Comparison of ENCODE assay signal across 8 cellular contexts in genomic region chr1:111346089-111346885, GRCh38. TPM values are rescaled to one million over a fixed set of nuclear protein-coding genes. Genes with fewer than 3 reads are reported as not detected.
DNase-seq lines count a peak whose midpoint lies in the region; ATAC-seq and TF ChIP-seq lines count a peak whose summit lies in the region.

No MANE protein-coding gene starts in this region.

- peak overlapping the region; percentile 52 for H3K4me3 ChIP-seq in colonic mucosa

- intact Hi-C loops in activated CD4-positive, alpha-beta T cell treated with anti-CD3 and anti-CD28 coated beads for 36 hours (cut with DNase I, micrococcal nuclease), result loop anchor here (1.0 to 5.0 kb wide), 2 partner anchors 124 to 409 kb away; partner anchors contain the start of gene DDX20 (in 1 of the 2)
- intact Hi-C loops in colonic mucosa (cut with DNase I), result no loop called here

- DNase-seq in AG08395 (ENCODE audit: low spot score), result peak; percentile 92
- DNase-seq in NCI-H345 (lab: John Stamatoyannopoulos, UW), result peak; percentile 92
- peak; percentile 88 for DNase-seq in activated CD4-positive, alpha-beta T cell treated with anti-CD3 and anti-CD28 coated beads for 36 hours
- DNase-seq in colonic mucosa, result peak; percentile 84
- peak; percentile 98 for DNase-seq in left kidney (ENCODE audit: low read depth, low spot score)
- peak; percentile 65 to 66 for DNase-seq in stimulated activated CD4-positive, alpha-beta T cell treated with anti-CD3 and anti-CD28 coated beads, Interleukin-1b, Interleukin-23, amount 100 ng/mL, for 4 hours (ENCODE audit: low read depth in 2 of 2)

- H3K9ac ChIP-seq in colonic mucosa (ENCODE audit: low read depth in 2 of 2, low read length in 2 of 2), result peak overlapping the region; percentile 54 to 62

- POLR2A ChIA-PET in activated CD4-positive, alpha-beta T cell treated with anti-CD3 and anti-CD28 coated beads for 36 hours (lab: Charles Lee), result interaction anchor here (0.5 to 1.2 kb wide), 3 partner anchors 316 to 422 kb away, joined by 3 to 4 read pairs (median 3); no protein-coding TSS in a partner anchor

- peaks cover 17% of the 10 kb centered on the region for H3K4me1 Mint-ChIP-seq in activated CD4-positive, alpha-beta T cell treated with anti-CD3 and anti-CD28 coated beads for 36 hours

- no peak for TF ChIP-seq CTCF in colonic mucosa (IDR thresholded peaks at IDR 0.05)

- no peaks in the 10 kb centered on the region for H3K4me1 ChIP-seq in colonic mucosa

- no peaks in the 10 kb centered on the region for H3K27me3 ChIP-seq in colonic mucosa

- ATAC-seq in GM18907 (IDR thresholded peaks at IDR 0.05; ENCODE audit: unreplicated experiment) (peak; percentile 94), HG03175 (IDR thresholded peaks at IDR 0.05; ENCODE audit: unreplicated experiment) (peak; percentile 91)
- ATAC-seq in activated CD4-positive, alpha-beta T cell treated with anti-CD3 and anti-CD28 coated beads for 36 hours, result peak; percentile 97

- no peaks in the 10 kb centered on the region for H3K36me3 ChIP-seq in colonic mucosa

- no peaks in the 10 kb centered on the region for H3K36me3 Mint-ChIP-seq in activated CD4-positive, alpha-beta T cell treated with anti-CD3 and anti-CD28 coated beads for 36 hours (ENCODE audit: low read depth)

- H3K27ac Mint-ChIP-seq in activated CD4-positive, alpha-beta T cell treated with anti-CD3 and anti-CD28 coated beads for 36 hours, result peak overlapping the region; percentile 68

- H3K9me3 ChIP-seq in colonic mucosa, result no peaks in the 10 kb centered on the region

- CTCF ChIA-PET in activated CD4-positive, alpha-beta T cell treated with anti-CD3 and anti-CD28 coated beads for 36 hours (lab: Charles Lee), result interaction anchor here (0.6 to 3.0 kb wide), 10 partner anchors 11 to 850 kb away, joined by 3 to 14 read pairs (median 3); no protein-coding TSS in a partner anchor

- H3K27me3 Mint-ChIP-seq in activated CD4-positive, alpha-beta T cell treated with anti-CD3 and anti-CD28 coated beads for 36 hours, result no peaks in the 10 kb centered on the region

- no peaks in the 10 kb centered on the region for H3K9me3 Mint-ChIP-seq in activated CD4-positive, alpha-beta T cell treated with anti-CD3 and anti-CD28 coated beads for 36 hours (ENCODE audit: low read depth)

- H3K27ac ChIP-seq in colonic mucosa, result peak overlapping the region; percentile 12

- H3K4me3 Mint-ChIP-seq in activated CD4-positive, alpha-beta T cell treated with anti-CD3 and anti-CD28 coated beads for 36 hours, result peak overlapping the region; percentile 78

RNA-seq across cellular contexts. Expression of gene CHIA, which starts 55.6 kb away (rescaled TPM):
- total RNA-seq in activated CD4-positive, alpha-beta T cell treated with anti-CD3 and anti-CD28 coated beads for 36 hours, result not detected
- total RNA-seq in colonic mucosa, result not detected

Comparison
In these comparisons a context has a peak if more than half of its experiments do, and no peak if none do; other contexts are left out.
1. Peak in every context shown above with its lines: DNase-seq, ATAC-seq, H3K4me3 ChIP-seq and H3K27ac ChIP-seq.